12 cellular contexts compared by ENCODE assay signal in genomic region chr1:112672009-112672408, GRCh38. TPM values are rescaled to one million over a fixed set of nuclear protein-coding genes. Genes with fewer than 3 reads are reported as not detected.
DNase-seq lines count a peak whose midpoint lies in the region; ATAC-seq, FAIRE-seq and TF ChIP-seq lines count a peak whose summit lies in the region.
"Had no signal": no experiment of that assay in that cellular context is flagged by ENCODE, and none has a peak within 500 bp of the region (broad histone marks: within the 10 kb centered on the region; RNA-seq: fewer than 3 reads in every experiment).

No MANE protein-coding gene starts in this region.

- H3K4me1 ChIP-seq in HUES64 (ENCODE audit: insufficient read depth, low read length) = peaks cover 40% of the 10 kb centered on the region

- WGBS in HUES64 = 49% methylated on average over 2 of the region's 2 CpGs

- no peaks in the 10 kb centered on the region for H3K9me3 ChIP-seq in HUES64 (ENCODE audit: insufficient read depth, low read depth, low read length)
- H3K9me3 ChIP-seq: MG63 had no signal

- peaks cover 10% of the 10 kb centered on the region for H3K27me3 ChIP-seq in HUES64 (ENCODE audit: insufficient read depth, low read length)
- H3K27me3 ChIP-seq: MG63 had no signal

- TF ChIP-seq CTCF in 22Rv1 (IDR thresholded peaks at IDR 0.05) = no peak

- peak overlapping the region; percentile 68; the same call in 1 of the 2 replicates for H3K27ac ChIP-seq in 22Rv1
- peak overlapping the region; percentile 90 for H3K27ac ChIP-seq in HUES64 (ENCODE audit: low read depth, low read length)
- H3K27ac ChIP-seq: VCaP had no signal

- DNase-seq in iPS DF 19.7 (ENCODE audit: low read depth, low spot score) (peak; percentile 54), SIG-M5 treated with dmso at 0.1 percent for 504 hours (lab: John Stamatoyannopoulos, UW; ENCODE audit: unreplicated experiment) (no peak), H54 (ENCODE audit: insufficient read length, low spot score) (no peak)
- DNase-seq: foreskin melanocyte; MG63; NCI-H187 treated with DMSO at 0.1 percent for 48 hours; NCI-H510A treated with DMSO at 0.1 percent for 48 hours; stimulated activated naive CD8-positive, alpha-beta T cell treated with anti-CD3 and anti-CD28 coated beads, Interleukin-15, Interleukin-2, amounts not matched to agents 100 U/mL and 50 U/mL, for 24 hours had no signal

- no peak for ATAC-seq in GM19023 (IDR thresholded peaks at IDR 0.05; ENCODE audit: unreplicated experiment)
- ATAC-seq: stimulated activated naive CD8-positive, alpha-beta T cell treated with anti-CD3 and anti-CD28 coated beads, Interleukin-15, Interleukin-2, amounts not matched to agents 100 U/mL and 50 U/mL, for 24 hours had no signal

- no peak for FAIRE-seq in H54 (lab: Jason Lieb, UNC)

- no peak for TF ChIP-seq POLR2A in H54 (IDR thresholded peaks at IDR 0.05; ENCODE audit: low read depth, low read length)

- H3K9ac ChIP-seq in HUES64 (ENCODE audit: low read depth, low read length) = peak overlapping the region; percentile 15

- no peak overlapping the region for H3K4me3 ChIP-seq in HUES64 (ENCODE audit: low read length)
- H3K4me3 ChIP-seq: MG63 had no signal

- H3K36me3 ChIP-seq in HUES64 (ENCODE audit: insufficient read depth, low read length) = peaks cover 48% of the 10 kb centered on the region

RNA-seq across cellular contexts. Expression of gene MOV10, which starts 2.5 kb away (rescaled TPM):
- 43.7 TPM for polyA plus RNA-seq in HUES64 (2013, experiment 1 of 2)
- polyA plus RNA-seq in HUES64 (2013, experiment 2 of 2) = 43.9 TPM

RNA-seq across cellular contexts. Expression of gene RHOC, which starts 34.9 kb away (rescaled TPM):
- polyA plus RNA-seq in HUES64 (2013, experiment 1 of 2) = 66.7 TPM
- polyA plus RNA-seq in HUES64 (2013, experiment 2 of 2) = 75.3 TPM

RNA-seq across cellular contexts. Expression of gene PPM1J, which starts 43.1 kb away (rescaled TPM):
- polyA plus RNA-seq in HUES64 (2013, experiment 1 of 2) = 7.8 TPM
- polyA plus RNA-seq in HUES64 (2013, experiment 2 of 2) = 8.5 TPM

RNA-seq across cellular contexts. Expression of gene CAPZA1, which starts 52.4 kb away (rescaled TPM):
- polyA plus RNA-seq in HUES64 (2013, experiment 1 of 2) = 93.9 TPM
- 95.2 TPM for polyA plus RNA-seq in HUES64 (2013, experiment 2 of 2)

RNA-seq across cellular contexts. Expression of gene ST7L, which starts 53.1 kb away (rescaled TPM):
- 12.6 TPM for polyA plus RNA-seq in HUES64 (2013, experiment 1 of 2)
- polyA plus RNA-seq in HUES64 (2013, experiment 2 of 2) = 12.5 TPM
